ENCODE assay signal across 9 cellular contexts in genomic region chr17:57948555-57949420, GRCh38. TPM values are rescaled to one million over a fixed set of nuclear protein-coding genes. Genes with fewer than 3 reads are reported as not detected.
DNase-seq lines count a peak whose midpoint lies in the region; ATAC-seq and TF ChIP-seq lines count a peak whose summit lies in the region.
"Had no signal": no experiment of that assay in that cellular context is flagged by ENCODE, and none has a peak within 500 bp of the region (broad histone marks: within the 10 kb centered on the region; RNA-seq: fewer than 3 reads in every experiment).

No MANE protein-coding gene starts in this region.

- H3K9me3 ChIP-seq in Caco-2 = no peaks in the 10 kb centered on the region
- no peaks in the 10 kb centered on the region for H3K9me3 ChIP-seq in MG63
- no peaks in the 10 kb centered on the region for H3K9me3 ChIP-seq in lower lobe of right lung
- H3K9me3 ChIP-seq in upper lobe of right lung = no peaks in the 10 kb centered on the region

- H3K4me3 ChIP-seq in Caco-2 (ENCODE audit: low read depth, low read length) = no peak overlapping the region
- H3K4me3 ChIP-seq in MG63 = no peak overlapping the region
- H3K4me3 ChIP-seq in lower lobe of right lung = no peak overlapping the region
- no peak overlapping the region for H3K4me3 ChIP-seq in upper lobe of right lung

- TF ChIP-seq CTCF in Caco-2 (IDR thresholded peaks at IDR 0.05; ENCODE audit: insufficient read depth in 1 of 2, low read depth in 1 of 2, low read length in 1 of 2, severe bottlenecking in 1 of 2, unreplicated experiment in 1 of 2) (no peak), lower lobe of right lung (IDR thresholded peaks at IDR 0.05) (peak; percentile 6), upper lobe of right lung (IDR thresholded peaks at IDR 0.05) (no peak)

- H3K27ac ChIP-seq in lower lobe of right lung (peak overlapping the region; percentile 79), upper lobe of right lung (peak overlapping the region; percentile 80)

- H3K4me3 Mint-ChIP-seq in Caco-2 (ENCODE audit: unreplicated experiment) = peak overlapping the region; percentile 0

- H3K27me3 ChIP-seq in Caco-2 (replicated peaks; ENCODE audit: control insufficient read depth, insufficient read depth, low read length) (no peaks in the 10 kb centered on the region), MG63 (no peaks in the 10 kb centered on the region), lower lobe of right lung (ENCODE audit: low read depth) (no peaks in the 10 kb centered on the region), upper lobe of right lung (no peaks in the 10 kb centered on the region)

- intact Hi-C loops in Caco-2 (cut with micrococcal nuclease; ENCODE audit: unreplicated experiment) = loop anchor here (2.0 kb wide), 1 partner anchor 14 kb away; no protein-coding TSS in a partner anchor
- intact Hi-C loops in lower lobe of right lung (cut with DNase I) = no loop called here
- intact Hi-C loops in upper lobe of right lung (cut with DNase I) = no loop called here

- H3K36me3 ChIP-seq in Caco-2 (ENCODE audit: control insufficient read depth, insufficient read depth, low read length) (no peaks in the 10 kb centered on the region), MG63 (peaks cover 4% of the 10 kb centered on the region; the same call in 1 of the 2 replicates), lower lobe of right lung (no peaks in the 10 kb centered on the region), upper lobe of right lung (no peaks in the 10 kb centered on the region)

- peak overlapping the region; percentile 81 for H3K27ac Mint-ChIP-seq in Caco-2 (ENCODE audit: unreplicated experiment)

- no peaks in the 10 kb centered on the region for H3K27me3 Mint-ChIP-seq in Caco-2 (ENCODE audit: insufficient read depth, unreplicated experiment)

- CTCF ChIA-PET in Caco-2 (lab: Charles Lee) = interaction anchor here (0.6 to 2.0 kb wide), 7 partner anchors 30 to 89 kb away, joined by 3 to 7 read pairs (median 4); no protein-coding TSS in a partner anchor

- DNase-seq in Caco-2 = no peak
- peak; percentile 85 for DNase-seq in MG63
- DNase-seq in T47D (ENCODE audit: low read depth in 1 of 2, low spot score in 1 of 2) = peak; percentile 65 to 96
- DNase-seq in lower lobe of right lung = peak; percentile 46
- no peak for DNase-seq in upper lobe of right lung
- DNase-seq in stimulated activated CD4-positive, alpha-beta T cell treated with anti-CD3 and anti-CD28 coated beads, Interleukin-2, amount 100 ng/mL, for 48 hours = no peak

- BruUV-seq in Caco-2 (replicated peaks; lab: Mats Ljungman, UMichigan) = no TSS peak

- H3K4me1 ChIP-seq in Caco-2 (peaks cover 73% of the 10 kb centered on the region), lower lobe of right lung (peaks cover 84% of the 10 kb centered on the region), upper lobe of right lung (peaks cover 60% of the 10 kb centered on the region)

- peaks cover 49% of the 10 kb centered on the region for H3K4me1 Mint-ChIP-seq in Caco-2 (ENCODE audit: low read depth, unreplicated experiment)

- in situ Hi-C loops in T47D (cut with HindIII; ENCODE audit: low pct_unique_long_range_greater_than_20kb, low sequenced_read_pairs) = no loop called here

- ATAC-seq in lower lobe of right lung = peak; percentile 20 to 58
- ATAC-seq in upper lobe of right lung = peak; percentile 37
- ATAC-seq in GM21717 (IDR thresholded peaks at IDR 0.05; ENCODE audit: unreplicated experiment) = no peak
- no peak for ATAC-seq in HG02870 (IDR thresholded peaks at IDR 0.05; ENCODE audit: unreplicated experiment)

- no peaks in the 10 kb centered on the region for H3K9me3 Mint-ChIP-seq in Caco-2 (ENCODE audit: unreplicated experiment)

- H3K36me3 Mint-ChIP-seq in Caco-2 (ENCODE audit: insufficient read depth, unreplicated experiment) = peaks cover 17% of the 10 kb centered on the region
- H3K36me3 Mint-ChIP-seq: IgD-negative memory B cell had no signal

- POLR2A ChIA-PET in Caco-2 (lab: Charles Lee) = no interaction called here

RNA-seq across cellular contexts. Expression of gene CUEDC1, which starts 6.4 kb away (rescaled TPM):
- 27.5 TPM in 2 replicates for total RNA-seq in Caco-2 (2022)
- 3.0 and 10.2 TPM in 2 replicates for total RNA-seq in MG63 (2014; rRNA removed; shearing (Covaris generic); ENCODE audit: low replicate concordance)
- total RNA-seq in lower lobe of right lung = 42.8 TPM
- total RNA-seq in upper lobe of right lung = 41.9 TPM

RNA-seq across cellular contexts. Expression of gene VEZF1, which starts 39.3 kb away (rescaled TPM):
- 52.1 and 54.9 TPM in 2 replicates for total RNA-seq in Caco-2 (2022)
- 30.6 and 54.3 TPM in 2 replicates for total RNA-seq in MG63 (2014; rRNA removed; shearing (Covaris generic); ENCODE audit: low replicate concordance)
- 73.5 TPM for total RNA-seq in lower lobe of right lung
- 77.1 TPM for total RNA-seq in upper lobe of right lung

RNA-seq across cellular contexts. Expression of gene SRSF1, which starts 58.3 kb away (rescaled TPM):
- total RNA-seq in Caco-2 (2022) (308 and 325 TPM in 2 replicates), lower lobe of right lung (159 TPM), upper lobe of right lung (153 TPM)
- 402 and 601 TPM in 2 replicates for total RNA-seq in MG63 (2014; rRNA removed; shearing (Covaris generic); ENCODE audit: low replicate concordance)

Comparison
In these comparisons a context has a peak if more than half of its experiments do, and no peak if none do; other contexts are left out.
1. DNase-seq: peak in MG63 (single experiment), T47D (2 of 2) and lower lobe of right lung (single experiment); none in Caco-2 (0 of 2), upper lobe of right lung (single experiment) and stimulated activated CD4-positive, alpha-beta T cell treated with anti-CD3 and anti-CD28 coated beads, Interleukin-2, amount 100 ng/mL, for 48 hours (0 of 2).
2. ATAC-seq: peak in lower lobe of right lung (2 of 2) and upper lobe of right lung (single experiment); none in GM21717 (single experiment) and HG02870 (single experiment).